ENCODE assay signal across 9 cellular contexts in genomic region chr6:132530293-132530974, GRCh38. TPM values are rescaled to one million over a fixed set of nuclear protein-coding genes. Genes with fewer than 3 reads are reported as not detected.
DNase-seq lines count a peak whose midpoint lies in the region; ATAC-seq and TF ChIP-seq lines count a peak whose summit lies in the region.
"Had no signal": no experiment of that assay in that cellular context is flagged by ENCODE, and none has a peak within 500 bp of the region (broad histone marks: within the 10 kb centered on the region; RNA-seq: fewer than 3 reads in every experiment).

No MANE protein-coding gene starts in this region.

- no peak overlapping the region for H3K4me3 Mint-ChIP-seq in CD4-positive, CD25-positive, alpha-beta regulatory T cell
- H3K4me3 Mint-ChIP-seq in nephron: peak overlapping the region; percentile 27 to 69 (median 59)

- no peak overlapping the region for H3K27ac Mint-ChIP-seq in CD4-positive, CD25-positive, alpha-beta regulatory T cell
- H3K27ac Mint-ChIP-seq in nephron: no peak overlapping the region

- intact Hi-C loops in esophagus muscularis mucosa (cut with DNase I) (loop anchor here (10.0 kb wide), 1 partner anchor 264 kb away; the partner anchor contains the start of gene SLC18B1), stomach (cut with DNase I; ENCODE audit: low total_unique reads) (no loop called here)

- peak; percentile 44 to 71 for ATAC-seq in CD4-positive, CD25-positive, alpha-beta regulatory T cell (ENCODE audit: low read depth in 2 of 2)
- peak; percentile 95 for ATAC-seq in GM19438 (IDR thresholded peaks at IDR 0.05; ENCODE audit: low read depth, unreplicated experiment)

- H3K36me3 ChIP-seq in CD4-positive, CD25-positive, alpha-beta regulatory T cell (ENCODE audit: control insufficient read depth, insufficient read depth, low read length): no peaks in the 10 kb centered on the region
- H3K36me3 ChIP-seq in esophagus muscularis mucosa (no peaks in the 10 kb centered on the region), stomach (no peaks in the 10 kb centered on the region)

- TF ChIP-seq POLR2A in esophagus muscularis mucosa (IDR thresholded peaks at IDR 0.05; ENCODE audit: low read depth) (no peak), stomach (IDR thresholded peaks at IDR 0.05) (no peak)

- H3K27ac ChIP-seq in CD4-positive, CD25-positive, alpha-beta regulatory T cell (ENCODE audit: insufficient read depth, low read length, poor library complexity, severe bottlenecking): no peak overlapping the region
- H3K27ac ChIP-seq in HL-60 (replicated peaks) (no peak overlapping the region), esophagus muscularis mucosa (replicated peaks in 1 of 4) (no peak overlapping the region), stomach (no peak overlapping the region)

- H3K9me3 Mint-ChIP-seq in CD4-positive, CD25-positive, alpha-beta regulatory T cell: peaks cover 0 to 2% (median 0%) of the 10 kb centered on the region in 7 donors
- H3K9me3 Mint-ChIP-seq in nephron: peaks cover 11% of the 10 kb centered on the region

- peaks cover 0 to 3% (median 1%) of the 10 kb centered on the region in 4 donors for H3K4me1 Mint-ChIP-seq in CD4-positive, CD25-positive, alpha-beta regulatory T cell
- H3K4me1 Mint-ChIP-seq in nephron: no peaks in the 10 kb centered on the region

- no peak overlapping the region for H3K4me3 ChIP-seq in CD4-positive, CD25-positive, alpha-beta regulatory T cell (ENCODE audit: low read depth, low read length)
- H3K4me3 ChIP-seq in HL-60 (replicated peaks; ENCODE audit: insufficient read depth, low read length) (no peak overlapping the region), esophagus muscularis mucosa (no peak overlapping the region), stomach (peak overlapping the region in 1 of 4 donors; percentile 10)

- TF ChIP-seq CTCF in HL-60 (IDR thresholded peaks at IDR 0.05; ENCODE audit: insufficient read depth, low read length): peak; percentile 43
- peak; percentile 72 to 83 (median 76) for TF ChIP-seq CTCF in esophagus muscularis mucosa (IDR thresholded peaks at IDR 0.05)
- peak; percentile 85 to 89 (median 87) for TF ChIP-seq CTCF in nephron (IDR thresholded peaks at IDR 0.05; ENCODE audit: unreplicated experiment in 3 of 3)
- peak in 5 of 7 experiments; percentile 52 to 92 (median 77) for TF ChIP-seq CTCF in stomach (IDR thresholded peaks at IDR 0.05)

- no peaks in the 10 kb centered on the region for H3K4me1 ChIP-seq in CD4-positive, CD25-positive, alpha-beta regulatory T cell (ENCODE audit: control insufficient read depth, insufficient read depth, low read length, poor library complexity, severe bottlenecking)
- H3K4me1 ChIP-seq in esophagus muscularis mucosa (peaks cover 0 to 4% (median 2%) of the 10 kb centered on the region in 4 donors), stomach (peaks cover 0 to 4% (median 2%) of the 10 kb centered on the region in 4 donors)

- peak; percentile 55 to 77 (median 68) for DNase-seq in CD4-positive, CD25-positive, alpha-beta regulatory T cell
- peak; percentile 16 to 56 for DNase-seq in HL-60 (ENCODE audit: low read depth in 1 of 2, low spot score in 1 of 2)
- peak; percentile 13 for DNase-seq in NOMO-1 treated with dmso at 0.1 percent for 144 hours (lab: John Stamatoyannopoulos, UW; ENCODE audit: unreplicated experiment)
- peak; percentile 83 for DNase-seq in activated CD8-positive, alpha-beta memory T cell treated with anti-CD3 and anti-CD28 coated beads, Interleukin-2, amount 50 U/mL, for 48 hours
- DNase-seq in esophagus muscularis mucosa (ENCODE audit: extremely low spot score): no peak
- DNase-seq in stomach: peak; percentile 57

- peaks cover 2% of the 10 kb centered on the region for H3K27me3 ChIP-seq in CD4-positive, CD25-positive, alpha-beta regulatory T cell (ENCODE audit: control insufficient read depth, insufficient read depth, low read length)
- H3K27me3 ChIP-seq in HL-60 (ENCODE audit: insufficient read depth, poor library complexity, severe bottlenecking) (no peaks in the 10 kb centered on the region), esophagus muscularis mucosa (no peaks in the 10 kb centered on the region), stomach (no peaks in the 10 kb centered on the region)

- H3K9me3 ChIP-seq in CD4-positive, CD25-positive, alpha-beta regulatory T cell (ENCODE audit: control insufficient read depth in 2 of 2, low read length in 2 of 2): no peaks in the 10 kb centered on the region
- H3K9me3 ChIP-seq in esophagus muscularis mucosa: no peaks in the 10 kb centered on the region
- no peaks in the 10 kb centered on the region for H3K9me3 ChIP-seq in stomach

- H3K36me3 Mint-ChIP-seq in CD4-positive, CD25-positive, alpha-beta regulatory T cell: no peaks in the 10 kb centered on the region
- H3K36me3 Mint-ChIP-seq in nephron (ENCODE audit: low read depth): no peaks in the 10 kb centered on the region

- WGBS in esophagus muscularis mucosa: 22% methylated on average over 9 of the region's 9 CpGs
- WGBS in stomach, 5 donors: 6 to 18% (median 12%) methylated on average over 9 of the region's 9 CpGs

- TF ChIP-seq EP300 in esophagus muscularis mucosa (IDR thresholded peaks at IDR 0.05) (no peak), stomach (IDR thresholded peaks at IDR 0.05) (no peak)

- peaks cover 56% of the 10 kb centered on the region for H3K27me3 Mint-ChIP-seq in CD4-positive, CD25-positive, alpha-beta regulatory T cell
- no peaks in the 10 kb centered on the region for H3K27me3 Mint-ChIP-seq in nephron (ENCODE audit: low read depth)

RNA-seq across cellular contexts. Expression of gene TAAR9, which starts 7.6 kb away (rescaled TPM):
- not detected for total RNA-seq in CD4-positive, CD25-positive, alpha-beta regulatory T cell
- polyA plus RNA-seq in CD4-positive, CD25-positive, alpha-beta regulatory T cell: not detected
- not detected for total RNA-seq in esophagus muscularis mucosa
- not detected for total RNA-seq in stomach
- not detected for polyA plus RNA-seq in stomach
- total RNA-seq: activated CD8-positive, alpha-beta memory T cell treated with anti-CD3 and anti-CD28 coated beads for 36 hours had no signal

RNA-seq across cellular contexts. Expression of gene STX7, which starts 17.5 kb away (rescaled TPM):
- total RNA-seq in CD4-positive, CD25-positive, alpha-beta regulatory T cell: 20.2 TPM
- 10 to 100 TPM; 14.8 to 19.8 (median 18.9) TPM for polyA plus RNA-seq in CD4-positive, CD25-positive, alpha-beta regulatory T cell
- total RNA-seq in esophagus muscularis mucosa: 10 to 100 TPM; 43.2 to 81.4 (median 49.9) TPM
- 10 to 100 TPM; 29.8 to 39.3 (median 31.5) TPM for total RNA-seq in stomach
- 10 to 100 TPM in 2 of 3 donors, 1 to 10 TPM in 1; 8.6 to 22.9 (median 17.7) TPM for polyA plus RNA-seq in stomach

RNA-seq across cellular contexts. Expression of gene TAAR8, which starts 22.0 kb away (rescaled TPM):
- total RNA-seq in CD4-positive, CD25-positive, alpha-beta regulatory T cell: not detected
- polyA plus RNA-seq in CD4-positive, CD25-positive, alpha-beta regulatory T cell: not detected
- not detected for total RNA-seq in esophagus muscularis mucosa
- not detected for total RNA-seq in stomach
- polyA plus RNA-seq in stomach: not detected
- total RNA-seq: activated CD8-positive, alpha-beta memory T cell treated with anti-CD3 and anti-CD28 coated beads for 36 hours had no signal

RNA-seq across cellular contexts. Expression of gene TAAR6, which starts 39.7 kb away (rescaled TPM):
- not detected for total RNA-seq in CD4-positive, CD25-positive, alpha-beta regulatory T cell
- polyA plus RNA-seq in CD4-positive, CD25-positive, alpha-beta regulatory T cell: not detected
- total RNA-seq in esophagus muscularis mucosa: not detected
- total RNA-seq in stomach: not detected
- polyA plus RNA-seq in stomach: not detected
- total RNA-seq: activated CD8-positive, alpha-beta memory T cell treated with anti-CD3 and anti-CD28 coated beads for 36 hours had no signal

RNA-seq across cellular contexts. Expression of gene TAAR5, which starts 59.1 kb away (rescaled TPM):
- not detected for total RNA-seq in CD4-positive, CD25-positive, alpha-beta regulatory T cell
- not detected for polyA plus RNA-seq in CD4-positive, CD25-positive, alpha-beta regulatory T cell
- total RNA-seq in esophagus muscularis mucosa (not detected), stomach (not detected)
- polyA plus RNA-seq in stomach: not detected
- total RNA-seq: activated CD8-positive, alpha-beta memory T cell treated with anti-CD3 and anti-CD28 coated beads for 36 hours had no signal

Comparison
In these comparisons a context has a peak if more than half of its experiments do, and no peak if none do; other contexts are left out.
1. H3K4me3 Mint-ChIP-seq: peak in nephron (3 of 3); none in CD4-positive, CD25-positive, alpha-beta regulatory T cell (0 of 4).
2. Peak in every context shown above with its lines, with median percentiles within 50 percentile points of each other: CTCF ChIP-seq.